31 cellular contexts compared by ENCODE assay signal in genomic region chr12:111362687-111363475, GRCh38. TPM values are rescaled to one million over a fixed set of nuclear protein-coding genes. Genes with fewer than 3 reads are reported as not detected.
DNase-seq lines count a peak whose midpoint lies in the region; ATAC-seq, FAIRE-seq and TF ChIP-seq lines count a peak whose summit lies in the region.
"Had no signal": no experiment of that assay in that cellular context is flagged by ENCODE, and none has a peak within 500 bp of the region (broad histone marks: within the 10 kb centered on the region; RNA-seq: fewer than 3 reads in every experiment).

No MANE protein-coding gene starts in this region.

- peaks cover 37% of the 10 kb centered on the region for H3F3A ChIP-seq in PC-9 (ENCODE audit: insufficient read depth, low read depth)

- H3K36me3 Mint-ChIP-seq in stimulated activated effector memory CD8-positive, alpha-beta T cell treated with anti-CD3 and anti-CD28 coated beads, Interleukin-12 subunit alpha, Interleukin-12 subunit beta, amount 100 ng/mL, for 72 hours = peaks cover 10% of the 10 kb centered on the region
- H3K36me3 Mint-ChIP-seq in glutamatergic neuron (ENCODE audit: unreplicated experiment) = no peaks in the 10 kb centered on the region
- H3K36me3 Mint-ChIP-seq: activated naive CD8-positive, alpha-beta T cell had no signal

- H3K4me2 ChIP-seq in BLaER1 (peak overlapping the region; percentile 91), PC-9 (peak overlapping the region; percentile 71), HepG2 (ENCODE audit: low read depth, low read length) (no peak overlapping the region)

- no peak for FAIRE-seq in HepG2 (lab: Jason Lieb, UNC)
- FAIRE-seq: islet of Langerhans had no signal

- DNase-seq in PC-9 (no peak), HepG2 (ENCODE audit: low spot score) (no peak), GF-D8 (lab: John Stamatoyannopoulos, UW) (no peak), glutamatergic neuron (no peak), NCI-H1105 treated with DMSO at 0.1 percent for 48 hours (lab: John Stamatoyannopoulos, UW) (no peak)
- DNase-seq in stimulated activated effector memory CD8-positive, alpha-beta T cell treated with anti-CD3 and anti-CD28 coated beads, Interleukin-12 subunit alpha, Interleukin-12 subunit beta, amount 100 ng/mL, for 72 hours (ENCODE audit: low spot score in 2 of 2) = no peak
- DNase-seq: activated B cell treated with CpG ODN at 0.5 μM for 24 hours; activated CD4-positive, alpha-beta T cell treated with anti-CD3 and anti-CD28 coated beads, Interleukin-2, amount 50 U/mL, for 1 hour; activated effector memory CD4-positive, alpha-beta T cell treated with anti-CD3 and anti-CD28 coated beads, Interleukin-2, amount 50 U/mL, for 16 hours; activated T-cell treated with anti-CD3 and anti-CD28 coated beads, Interleukin-2, amount 50 U/mL, for 24 hours; anterior cingulate cortex; C1 segment of cervical spinal cord; colonic mucosa; effector CD4-positive, alpha-beta T cell; midbrain; MV-4-11; naive B cell; NCI-H146; NCI-H2107; NCI-H774; nucleus accumbens; psoas muscle; SJCRH30; stimulated activated CD4-positive, alpha-beta T cell treated with anti-CD3 and anti-CD28 coated beads, Interleukin-15, amount 100 ng/mL, for 24 hours; stimulated activated CD4-positive, alpha-beta T cell treated with anti-CD3 and anti-CD28 coated beads, Interleukin-4, amount 100 ng/mL, for 4 hours; uterus had no signal

- TF ChIP-seq CTCF in PC-9 (conservative IDR thresholded peaks at IDR 0.05) = no peak
- no peak for TF ChIP-seq CTCF in HepG2 (CRISPR knock-in tag; IDR thresholded peaks at IDR 0.05)
- no peak for TF ChIP-seq CTCF in glutamatergic neuron (IDR thresholded peaks at IDR 0.05; ENCODE audit: partially characterized antibody, unreplicated experiment)

- H3K9ac ChIP-seq in BLaER1 = peak overlapping the region; percentile 75
- no peak overlapping the region for H3K9ac ChIP-seq in HepG2 (ENCODE audit: insufficient read depth, low read depth, low read length)

- H3K36me3 ChIP-seq in BLaER1 = peaks cover 33% of the 10 kb centered on the region
- no peaks in the 10 kb centered on the region for H3K36me3 ChIP-seq in PC-9 (ENCODE audit: low read depth)
- peaks cover 7 to 29% of the 10 kb centered on the region in 2 experiments for H3K36me3 ChIP-seq in HepG2 (replicated peaks in 1 of 2; ENCODE audit: control insufficient read depth in 1 of 2, insufficient read depth in 2 of 2, low read length in 2 of 2)
- H3K36me3 ChIP-seq: colonic mucosa, HAP-1, SJCRH30, uterus had no signal

- no peaks in the 10 kb centered on the region for H3K9me2 ChIP-seq in PC-9 (ENCODE audit: insufficient read depth)

- no peaks in the 10 kb centered on the region for H3K9me3 Mint-ChIP-seq in stimulated activated effector memory CD8-positive, alpha-beta T cell treated with anti-CD3 and anti-CD28 coated beads, Interleukin-12 subunit alpha, Interleukin-12 subunit beta, amount 100 ng/mL, for 72 hours
- H3K9me3 Mint-ChIP-seq in glutamatergic neuron (ENCODE audit: unreplicated experiment) = peaks cover 10% of the 10 kb centered on the region
- H3K9me3 Mint-ChIP-seq: activated B cell treated with CpG ODN at 0.5 μM for 24 hours; activated T-cell treated with anti-CD3 and anti-CD28 coated beads, Interleukin-2, amount 50 U/mL, for 24 hours; IgD-negative memory B cell; naive B cell had no signal

- H3K27me3 ChIP-seq in BLaER1 (no peaks in the 10 kb centered on the region), PC-9 (ENCODE audit: insufficient read depth, low read depth) (no peaks in the 10 kb centered on the region), HepG2 (ENCODE audit: control insufficient read depth in 1 of 2, insufficient read depth in 2 of 2, low read length in 2 of 2) (no peaks in the 10 kb centered on the region)
- H3K27me3 ChIP-seq: colonic mucosa, SJCRH30, uterus had no signal

- TF ChIP-seq EP300 in HepG2 (IDR thresholded peaks at IDR 0.05; ENCODE audit: low read depth in 2 of 2, low read length in 2 of 2) = no peak
- no peak for TF ChIP-seq EP300 in HepG2 (CRISPR knock-in tag; IDR thresholded peaks at IDR 0.05; ENCODE audit: borderline replicate concordance)

- intact Hi-C loops in PC-9 (cut with micrococcal nuclease; ENCODE audit: unreplicated experiment) (loop anchor here (5.0 kb wide), 1 partner anchor 34 kb away; no protein-coding TSS in a partner anchor), HepG2 (cut with micrococcal nuclease; ENCODE audit: unreplicated experiment) (no loop called here)

- POLR2A ChIA-PET in PC-9 (lab: Charles Lee; ENCODE audit: unreplicated experiment) = no interaction called here
- POLR2A ChIA-PET in HepG2 (lab: Yijun Ruan, JAX) = interaction anchor here (1.0 kb wide), 1 partner anchor 42 kb away, joined by 3 read pairs; no protein-coding TSS in a partner anchor

- H3K27me3 Mint-ChIP-seq in glutamatergic neuron (ENCODE audit: unreplicated experiment) = peaks cover 21% of the 10 kb centered on the region
- H3K27me3 Mint-ChIP-seq: activated B cell treated with CpG ODN at 0.5 μM for 24 hours, naive B cell had no signal

- BruUV-seq in PC-9 (replicated peaks; lab: Mats Ljungman, UMichigan) = no TSS peak
- no TSS peak for BruUV-seq in HepG2 (replicated peaks; lab: Mats Ljungman, UMichigan)

- 98% methylated on average over 25 of the region's 59 CpGs for WGBS in HepG2 (ENCODE audit: low lambda C conversion rate)

- no peak overlapping the region for H3K4me3 Mint-ChIP-seq in stimulated activated effector memory CD8-positive, alpha-beta T cell treated with anti-CD3 and anti-CD28 coated beads, Interleukin-12 subunit alpha, Interleukin-12 subunit beta, amount 100 ng/mL, for 72 hours
- no peak overlapping the region for H3K4me3 Mint-ChIP-seq in glutamatergic neuron (ENCODE audit: unreplicated experiment)
- H3K4me3 Mint-ChIP-seq: activated B cell treated with CpG ODN at 0.5 μM for 24 hours; activated naive CD8-positive, alpha-beta T cell; activated T-cell treated with anti-CD3 and anti-CD28 coated beads, Interleukin-2, amount 50 U/mL, for 24 hours had no signal

- CTCF ChIA-PET in PC-9 (lab: Charles Lee) (no interaction called here), HepG2 (lab: Yijun Ruan, JAX; ENCODE audit: low intra/inter-chr PET ratio, low total read pairs) (no interaction called here)

- no peak for ATAC-seq in HepG2
- ATAC-seq in stimulated activated effector memory CD8-positive, alpha-beta T cell treated with anti-CD3 and anti-CD28 coated beads, Interleukin-12 subunit alpha, Interleukin-12 subunit beta, amount 100 ng/mL, for 72 hours = no peak

- TF ChIP-seq POLR2A in HepG2 (IDR thresholded peaks at IDR 0.05; ENCODE audit: insufficient read depth in 1 of 2, low read depth in 2 of 2, low read length in 2 of 2) = no peak

- H3K27ac ChIP-seq in BLaER1 (peak overlapping the region; percentile 89), PC-9 (peak overlapping the region; percentile 62), HepG2 (ENCODE audit: extremely low read length, insufficient read depth, low read length) (no peak overlapping the region)
- H3K27ac ChIP-seq: colonic mucosa, psoas muscle, SJCRH30 had no signal

- H3K4me3 ChIP-seq in BLaER1 (no peak overlapping the region), PC-9 (no peak overlapping the region), HepG2 (replicated peaks in 1 of 3; ENCODE audit: insufficient read depth in 1 of 3, low read depth in 2 of 3, low read length in 3 of 3) (no peak overlapping the region)
- H3K4me3 ChIP-seq: colonic mucosa, HAP-1, psoas muscle, SJCRH30, uterus had no signal

- H3K27ac Mint-ChIP-seq in stimulated activated effector memory CD8-positive, alpha-beta T cell treated with anti-CD3 and anti-CD28 coated beads, Interleukin-12 subunit alpha, Interleukin-12 subunit beta, amount 100 ng/mL, for 72 hours = peak overlapping the region; percentile 76
- no peak overlapping the region for H3K27ac Mint-ChIP-seq in glutamatergic neuron (ENCODE audit: unreplicated experiment)
- H3K27ac Mint-ChIP-seq: activated naive CD8-positive, alpha-beta T cell; activated T-cell treated with anti-CD3 and anti-CD28 coated beads, Interleukin-2, amount 50 U/mL, for 24 hours; IgD-negative memory B cell had no signal

- H3K9me3 ChIP-seq in BLaER1 = no peaks in the 10 kb centered on the region
- no peaks in the 10 kb centered on the region for H3K9me3 ChIP-seq in PC-9 (ENCODE audit: insufficient read depth, low read depth)
- H3K9me3 ChIP-seq in HepG2 (ENCODE audit: low read length) = no peaks in the 10 kb centered on the region
- H3K9me3 ChIP-seq: colonic mucosa, HAP-1, psoas muscle, SJCRH30, uterus had no signal

- peaks cover 57% of the 10 kb centered on the region for H3K4me1 Mint-ChIP-seq in stimulated activated effector memory CD8-positive, alpha-beta T cell treated with anti-CD3 and anti-CD28 coated beads, Interleukin-12 subunit alpha, Interleukin-12 subunit beta, amount 100 ng/mL, for 72 hours
- peaks cover 23% of the 10 kb centered on the region for H3K4me1 Mint-ChIP-seq in glutamatergic neuron (ENCODE audit: low read depth, unreplicated experiment)

- H3K4me1 ChIP-seq in BLaER1 = peaks cover 85% of the 10 kb centered on the region
- peaks cover 55% of the 10 kb centered on the region for H3K4me1 ChIP-seq in PC-9 (replicated peaks; ENCODE audit: insufficient read depth)
- H3K4me1 ChIP-seq in HepG2 (ENCODE audit: insufficient read depth, low read length) = peaks cover 72% of the 10 kb centered on the region

- TF ChIP-seq RAD21 in HepG2 (CRISPR knock-in tag; IDR thresholded peaks at IDR 0.05) = no peak

- in situ Hi-C loops in HepG2 (cut with HindIII; ENCODE audit: extremely low pct_ligation_motif_present, low pct_unique_long_range_greater_than_20kb) = no loop called here

- H3K79me2 ChIP-seq in PC-9 (ENCODE audit: low read depth) (peaks cover 21% of the 10 kb centered on the region; the same call in 1 of the 2 replicates), HepG2 (ENCODE audit: insufficient read depth, low read length) (peaks cover 15% of the 10 kb centered on the region)

- no peak overlapping the region for H2AFZ ChIP-seq in PC-9
- no peak overlapping the region for H2AFZ ChIP-seq in HepG2 (ENCODE audit: low read length)

- peaks cover 16% of the 10 kb centered on the region for H4K20me1 ChIP-seq in BLaER1
- 0 out of 2 replicates have a peak, but pooled peaks cover 3% of the 10 kb centered on the region for H4K20me1 ChIP-seq in PC-9 (ENCODE audit: insufficient read depth)
- peaks cover 22% of the 10 kb centered on the region for H4K20me1 ChIP-seq in HepG2 (ENCODE audit: insufficient read depth, low read length)

RNA-seq across cellular contexts. Expression of gene PHETA1, which starts 6.0 kb away (rescaled TPM):
- total RNA-seq in PC-9 (2021) (26.2 and 28.5 TPM in 2 replicates), HepG2 (2016; rRNA removed; fragmentation: Illumina TruSeq; extraction: Trizol) (12.7 and 20.8 TPM in 2 replicates), glutamatergic neuron (ENCODE audit: unreplicated experiment) (33.2 TPM)
- total RNA-seq in HepG2 (2016; cell fraction: cytosol; rRNA removed; fragmentation: Illumina TruSeq; extraction: Trizol; ENCODE audit: low read depth) = 4.6 and 5.4 TPM in 2 replicates
- 11.4 and 21.0 TPM in 2 replicates for total RNA-seq in HepG2 (2016; cell fraction: insoluble cytoplasmic fraction; rRNA removed; fragmentation: Illumina TruSeq; extraction: Trizol)
- 20.1 and 22.4 TPM in 2 replicates for total RNA-seq in HepG2 (2016; cell fraction: membrane; rRNA removed; fragmentation: Illumina TruSeq; extraction: Trizol)
- 11.4 and 16.8 TPM in 2 replicates for total RNA-seq in HepG2 (2016; cell fraction: nucleus; rRNA removed; fragmentation: Illumina TruSeq; extraction: Trizol)
- 11.3 and 15.8 TPM in 2 replicates for polyA plus RNA-seq in HepG2 (2011; rRNA removed)
- 13.8 and 16.9 TPM in 2 replicates for polyA plus RNA-seq in HepG2 (2011; cell fraction: cytosol; rRNA removed)
- polyA plus RNA-seq in HepG2 (2011; cell fraction: nucleus; rRNA removed) = 38.7 and 41.4 TPM in 2 replicates
- polyA plus RNA-seq in HepG2 (2012) = 7.6 and 12.3 TPM in 2 replicates
- polyA plus RNA-seq in HepG2 (2016; cell fraction: cytosol; fragmentation: Illumina TruSeq; extraction: Trizol; ENCODE audit: low read depth) = 4.7 and 5.7 TPM in 2 replicates
- polyA plus RNA-seq in HepG2 (2016; cell fraction: insoluble cytoplasmic fraction; fragmentation: Illumina TruSeq; extraction: Trizol; ENCODE audit: low read depth) = 15.8 and 19.6 TPM in 2 replicates
- 18.1 and 18.8 TPM in 2 replicates for polyA plus RNA-seq in HepG2 (2016; cell fraction: membrane; fragmentation: Illumina TruSeq; extraction: Trizol; ENCODE audit: low read depth)
- polyA plus RNA-seq in HepG2 (2016; cell fraction: nucleus; fragmentation: Illumina TruSeq; extraction: Trizol; ENCODE audit: insufficient read depth, low read depth) = 31.9 and 34.8 TPM in 2 replicates
- polyA minus RNA-seq in HepG2 (2011; rRNA and poly(A)+ RNA removed; ENCODE audit: low replicate concordance) = 1.6 and 19.4 TPM in 2 replicates
- polyA minus RNA-seq in HepG2 (2011; cell fraction: cytosol; rRNA and poly(A)+ RNA removed) = 7.2 and 10.0 TPM in 2 replicates
- 6.4 and 9.7 TPM in 2 replicates for polyA minus RNA-seq in HepG2 (2011; cell fraction: nucleus; rRNA and poly(A)+ RNA removed)

RNA-seq across cellular contexts. Expression of gene SH2B3, which starts 42.8 kb away (rescaled TPM):
- 4.8 and 6.5 TPM in 2 replicates for total RNA-seq in PC-9 (2021)
- total RNA-seq in HepG2 (2016; rRNA removed; fragmentation: Illumina TruSeq; extraction: Trizol) = 6.8 and 6.9 TPM in 2 replicates
- 3.0 and 4.5 TPM in 2 replicates for total RNA-seq in HepG2 (2016; cell fraction: cytosol; rRNA removed; fragmentation: Illumina TruSeq; extraction: Trizol; ENCODE audit: low read depth)
- 5.3 and 6.3 TPM in 2 replicates for total RNA-seq in HepG2 (2016; cell fraction: insoluble cytoplasmic fraction; rRNA removed; fragmentation: Illumina TruSeq; extraction: Trizol)
- total RNA-seq in HepG2 (2016; cell fraction: membrane; rRNA removed; fragmentation: Illumina TruSeq; extraction: Trizol) = 8.1 and 8.8 TPM in 2 replicates
- 3.3 and 4.2 TPM in 2 replicates for total RNA-seq in HepG2 (2016; cell fraction: nucleus; rRNA removed; fragmentation: Illumina TruSeq; extraction: Trizol)
- polyA plus RNA-seq in HepG2 (2011; rRNA removed) = 6.8 and 7.1 TPM in 2 replicates
- polyA plus RNA-seq in HepG2 (2011; cell fraction: cytosol; rRNA removed) = 5.9 and 7.0 TPM in 2 replicates
- polyA plus RNA-seq in HepG2 (2011; cell fraction: nucleus; rRNA removed) = 6.3 and 7.7 TPM in 2 replicates
- polyA plus RNA-seq in HepG2 (2012) = 5.1 and 9.2 TPM in 2 replicates
- 0.99 and 1.3 TPM in 2 replicates for polyA plus RNA-seq in HepG2 (2016; cell fraction: cytosol; fragmentation: Illumina TruSeq; extraction: Trizol; ENCODE audit: low read depth)
- 7.6 and 9.1 TPM in 2 replicates for polyA plus RNA-seq in HepG2 (2016; cell fraction: insoluble cytoplasmic fraction; fragmentation: Illumina TruSeq; extraction: Trizol; ENCODE audit: low read depth)
- polyA plus RNA-seq in HepG2 (2016; cell fraction: membrane; fragmentation: Illumina TruSeq; extraction: Trizol; ENCODE audit: low read depth) = 5.2 and 5.7 TPM in 2 replicates
- 8.8 and 9.8 TPM in 2 replicates for polyA plus RNA-seq in HepG2 (2016; cell fraction: nucleus; fragmentation: Illumina TruSeq; extraction: Trizol; ENCODE audit: insufficient read depth, low read depth)
- polyA minus RNA-seq in HepG2 (2011; rRNA and poly(A)+ RNA removed; ENCODE audit: low replicate concordance) = 2.2 and 11.4 TPM in 2 replicates
- 6.2 and 6.9 TPM in 2 replicates for polyA minus RNA-seq in HepG2 (2011; cell fraction: cytosol; rRNA and poly(A)+ RNA removed)
- polyA minus RNA-seq in HepG2 (2011; cell fraction: nucleus; rRNA and poly(A)+ RNA removed) = 3.3 and 3.9 TPM in 2 replicates
- total RNA-seq in glutamatergic neuron (ENCODE audit: unreplicated experiment) = 18.1 TPM
